16 cellular contexts compared by ENCODE assay signal in the genomic region with DNA sequence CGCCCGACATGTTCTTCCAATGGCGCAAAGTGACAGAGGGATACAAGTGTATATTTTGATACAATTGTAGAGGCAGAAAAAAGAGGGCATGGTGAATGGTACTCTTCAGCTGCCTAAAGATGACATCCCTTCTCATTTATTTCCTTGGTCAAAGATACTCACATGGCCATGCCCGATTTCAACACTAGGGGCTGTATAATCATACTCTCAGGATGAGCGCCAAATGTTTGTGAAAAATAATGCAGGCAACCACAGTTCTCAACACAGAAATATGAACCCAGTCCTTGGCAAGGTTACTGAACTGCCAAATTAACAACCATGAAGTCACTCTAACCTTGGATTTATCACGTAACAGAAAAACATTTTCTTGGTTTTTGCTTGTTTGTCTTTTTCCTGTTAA.
DNase-seq lines count a peak whose midpoint lies in the region; ATAC-seq and TF ChIP-seq lines count a peak whose summit lies in the region.
"Had no signal": no experiment of that assay in that cellular context is flagged by ENCODE, and none has a peak within 500 bp of the region (broad histone marks: within the 10 kb centered on the region; RNA-seq: fewer than 3 reads in every experiment).

No MANE protein-coding gene starts in this region.

- H3K4me3 ChIP-seq in H7 (ENCODE audit: insufficient read depth, low read depth, low read length) (no peak overlapping the region), PC-3 (ENCODE audit: low read length) (no peak overlapping the region)
- H3K4me3 ChIP-seq: ascending aorta, K562, psoas muscle had no signal

- no peak overlapping the region for H2AFZ ChIP-seq in PC-3 (ENCODE audit: low read length)

- H3K27me3 Mint-ChIP-seq in glutamatergic neuron (ENCODE audit: unreplicated experiment), result no peaks in the 10 kb centered on the region
- H3K27me3 Mint-ChIP-seq in activated T-helper 2 cell treated with anti-CD3 and anti-CD28 coated beads, Interferon-gamma antibody, Interleukin-2, Interleukin-4, amounts not matched to agents 10 μg/mL and 5 μg/mL and 100 μg/mL, durations not matched to agents 14 hours and 24 hours and 36 hours (ENCODE audit: low read depth), result no peaks in the 10 kb centered on the region
- H3K27me3 Mint-ChIP-seq: stimulated activated naive CD8-positive, alpha-beta T cell treated with anti-CD3 and anti-CD28 coated beads, Interleukin-15, Interleukin-2, amounts not matched to agents 100 ng/mL and 50 ng/mL, for 24 hours had no signal

- H3K9me2 ChIP-seq in PC-3 (replicated peaks; ENCODE audit: low read length), result 0 out of 2 replicates have a peak, but pooled peaks cover 4% of the 10 kb centered on the region

- H3K4me2 ChIP-seq in PC-3 (ENCODE audit: low read length), result no peak overlapping the region

- H3K4me1 Mint-ChIP-seq in glutamatergic neuron (ENCODE audit: low read depth, unreplicated experiment), result no peaks in the 10 kb centered on the region
- H3K4me1 Mint-ChIP-seq in activated T-helper 2 cell treated with anti-CD3 and anti-CD28 coated beads, Interferon-gamma antibody, Interleukin-2, Interleukin-4, amounts not matched to agents 10 μg/mL and 5 μg/mL and 100 μg/mL, durations not matched to agents 14 hours and 24 hours and 36 hours (ENCODE audit: low read depth), result no peaks in the 10 kb centered on the region

- POLR2A ChIA-PET in PC-3 (lab: Charles Lee; ENCODE audit: unreplicated experiment), result no interaction called here
- POLR2A ChIA-PET in GM10248 (lab: Yijun Ruan, JAX), result no interaction called here

- no peaks in the 10 kb centered on the region for H3K4me1 ChIP-seq in PC-3 (ENCODE audit: insufficient read depth, low read length)
- H3K4me1 ChIP-seq: ascending aorta, psoas muscle had no signal

- no peak for ATAC-seq in PC-3
- no peak for ATAC-seq in GM19351 (IDR thresholded peaks at IDR 0.05; ENCODE audit: unreplicated experiment)
- ATAC-seq: K562, psoas muscle had no signal

- H3K27me3 ChIP-seq in H7 (ENCODE audit: control insufficient read depth, insufficient read depth, low read length) (no peaks in the 10 kb centered on the region), PC-3 (ENCODE audit: low read length) (no peaks in the 10 kb centered on the region)
- H3K27me3 ChIP-seq: ascending aorta had no signal

- DNase-seq in H7 (peak; percentile 10), PC-3 (no peak), glutamatergic neuron (no peak), GM10248 (ENCODE audit: extremely low spot score) (no peak), cerebellar nuclear complex (lab: John Stamatoyannopoulos, UW) (no peak)
- no peak for DNase-seq in activated T-helper 2 cell treated with anti-CD3 and anti-CD28 coated beads, Interferon-gamma antibody, Interleukin-2, Interleukin-4, amounts not matched to agents 10 μg/mL and 5 μg/mL and 100 μg/mL, durations not matched to agents 14 hours and 24 hours and 36 hours (ENCODE audit: low spot score)
- DNase-seq: activated T-cell treated with anti-CD3 and anti-CD28 coated beads, Interleukin-2, amount 50 U/mL, for 1 hour; NCI-H2227 treated with DMSO at 0.1 percent for 48 hours; psoas muscle; stimulated activated CD4-positive, alpha-beta T cell treated with anti-CD3 and anti-CD28 coated beads, Interleukin-2, amount 100 ng/mL, for 48 hours had no signal

- no peaks in the 10 kb centered on the region for H3K9me3 Mint-ChIP-seq in glutamatergic neuron (ENCODE audit: unreplicated experiment)
- no peaks in the 10 kb centered on the region for H3K9me3 Mint-ChIP-seq in activated T-helper 2 cell treated with anti-CD3 and anti-CD28 coated beads, Interferon-gamma antibody, Interleukin-2, Interleukin-4, amounts not matched to agents 10 μg/mL and 5 μg/mL and 100 μg/mL, durations not matched to agents 14 hours and 24 hours and 36 hours
- H3K9me3 Mint-ChIP-seq: stimulated activated naive CD8-positive, alpha-beta T cell treated with anti-CD3 and anti-CD28 coated beads, Interleukin-15, Interleukin-2, amounts not matched to agents 100 ng/mL and 50 ng/mL, for 24 hours had no signal

- TF ChIP-seq CTCF in C4-2B (conservative IDR thresholded peaks at IDR 0.05) (peak; percentile 63), PC-3 (conservative IDR thresholded peaks at IDR 0.05; ENCODE audit: low read depth, low read length) (peak; percentile 31; the same call in 1 of the 2 replicates), glutamatergic neuron (IDR thresholded peaks at IDR 0.05; ENCODE audit: partially characterized antibody, unreplicated experiment) (peak; percentile 53), GM10248 (IDR thresholded peaks at IDR 0.05; ENCODE audit: control extremely low read depth, extremely low read depth, low read depth, missing control alignments) (no peak)

- H3K36me3 Mint-ChIP-seq in glutamatergic neuron (ENCODE audit: unreplicated experiment), result no peaks in the 10 kb centered on the region
- no peaks in the 10 kb centered on the region for H3K36me3 Mint-ChIP-seq in activated T-helper 2 cell treated with anti-CD3 and anti-CD28 coated beads, Interferon-gamma antibody, Interleukin-2, Interleukin-4, amounts not matched to agents 10 μg/mL and 5 μg/mL and 100 μg/mL, durations not matched to agents 14 hours and 24 hours and 36 hours (ENCODE audit: low read depth)

- no peaks in the 10 kb centered on the region for H4K20me1 ChIP-seq in PC-3 (ENCODE audit: low read length)

- H3K27ac ChIP-seq in C4-2B (no peak overlapping the region), PC-3 (ENCODE audit: low read length) (no peak overlapping the region)
- H3K27ac ChIP-seq: ascending aorta, psoas muscle, VCaP had no signal

- no peak overlapping the region for H3K9ac ChIP-seq in PC-3 (ENCODE audit: low read length)

- H3K79me2 ChIP-seq in PC-3 (ENCODE audit: low read length), result no peaks in the 10 kb centered on the region

- H3K36me3 ChIP-seq in H7 (replicated peaks; ENCODE audit: control insufficient read depth, insufficient read depth, low read length) (no peaks in the 10 kb centered on the region), PC-3 (ENCODE audit: low read depth, low read length) (no peaks in the 10 kb centered on the region)
- H3K36me3 ChIP-seq: ascending aorta had no signal

- no TSS peak for BruUV-seq in PC-3 (replicated peaks; lab: Mats Ljungman, UMichigan)

- H3F3A ChIP-seq in PC-3 (ENCODE audit: low read length, unreplicated experiment), result no peaks in the 10 kb centered on the region

- H3K4me3 Mint-ChIP-seq in glutamatergic neuron (ENCODE audit: unreplicated experiment), result no peak overlapping the region
- no peak overlapping the region for H3K4me3 Mint-ChIP-seq in activated T-helper 2 cell treated with anti-CD3 and anti-CD28 coated beads, Interferon-gamma antibody, Interleukin-2, Interleukin-4, amounts not matched to agents 10 μg/mL and 5 μg/mL and 100 μg/mL, durations not matched to agents 14 hours and 24 hours and 36 hours (ENCODE audit: low read depth)
- H3K4me3 Mint-ChIP-seq: stimulated activated naive CD8-positive, alpha-beta T cell treated with anti-CD3 and anti-CD28 coated beads, Interleukin-15, Interleukin-2, amounts not matched to agents 100 ng/mL and 50 ng/mL, for 24 hours had no signal

- H3K9me3 ChIP-seq in PC-3 (ENCODE audit: low read length), result no peaks in the 10 kb centered on the region
- H3K9me3 ChIP-seq: ascending aorta, psoas muscle had no signal

- no peak overlapping the region for H3K27ac Mint-ChIP-seq in glutamatergic neuron (ENCODE audit: unreplicated experiment)
- H3K27ac Mint-ChIP-seq in activated T-helper 2 cell treated with anti-CD3 and anti-CD28 coated beads, Interferon-gamma antibody, Interleukin-2, Interleukin-4, amounts not matched to agents 10 μg/mL and 5 μg/mL and 100 μg/mL, durations not matched to agents 14 hours and 24 hours and 36 hours, result no peak overlapping the region
- H3K27ac Mint-ChIP-seq: stimulated activated naive CD8-positive, alpha-beta T cell treated with anti-CD3 and anti-CD28 coated beads, Interleukin-15, Interleukin-2, amounts not matched to agents 100 ng/mL and 50 ng/mL, for 24 hours had no signal

- CTCF ChIA-PET in PC-3 (lab: Charles Lee), result no interaction called here
- CTCF ChIA-PET in GM10248 (lab: Yijun Ruan, JAX), result no interaction called here

- intact Hi-C loops in PC-3 (cut with micrococcal nuclease), result no loop called here
- intact Hi-C loops in activated T-helper 2 cell treated with anti-CD3 and anti-CD28 coated beads, Interferon-gamma antibody, Interleukin-2, Interleukin-4, amounts not matched to agents 10 μg/mL and 5 μg/mL and 100 μg/mL, durations not matched to agents 14 hours and 24 hours and 36 hours (cut with micrococcal nuclease), result no loop called here
